Comparison of ENCODE assay signal across 17 cellular contexts in genomic region chr6:47447726-47448125, GRCh38.
"Had no signal": no experiment of that assay in that cellular context is flagged by ENCODE, and none has a peak within 500 bp of the region (broad histone marks: within the 10 kb centered on the region; RNA-seq: fewer than 3 reads in every experiment).

No MANE protein-coding gene starts in this region.

- H3K9me3 ChIP-seq: left lung, lower lobe of right lung, ovary, tibial artery, upper lobe of left lung, uterus had no signal

- H3K27ac ChIP-seq: coronary artery, hepatocyte, left lung, lower lobe of right lung, neural progenitor cell, ovary, tibial artery, upper lobe of left lung, uterus had no signal

- H3K4me3 ChIP-seq: coronary artery, hepatocyte, left lung, lower lobe of right lung, neural progenitor cell, ovary, tibial artery, upper lobe of left lung, uterus had no signal

- DNase-seq: effector CD8-positive, alpha-beta T cell; foreskin melanocyte; head of caudate nucleus; left lung; lower lobe of right lung; natural killer cell; nucleus accumbens; ovary; right cardiac atrium; stimulated activated CD4-positive, alpha-beta T cell treated with anti-CD3 and anti-CD28 coated beads, Interleukin-4, amount 100 ng/mL, for 1 hour; tibial artery; upper lobe of left lung; uterus had no signal

- ATAC-seq: left lung; lower lobe of right lung; natural killer cell; right cardiac atrium; stimulated activated memory B cell treated with anti-CD40 and anti-IgM and Interleukin-4, amounts not matched to agents 10 μg/mL and 1 μg/mL and 100 μg/mL, for 72 hours had no signal

- H3K36me3 ChIP-seq: left lung, lower lobe of right lung, neural progenitor cell, ovary, tibial artery, upper lobe of left lung, uterus had no signal

- H2AFZ ChIP-seq: hepatocyte, neural progenitor cell had no signal

- H3K4me2 ChIP-seq: hepatocyte, neural progenitor cell had no signal

- H3K4me1 ChIP-seq: left lung, lower lobe of right lung, neural progenitor cell, tibial artery, upper lobe of left lung, uterus had no signal

- H3K79me2 ChIP-seq: hepatocyte had no signal
